ENCODE assay signal across 1 cellular context in the genomic region with DNA sequence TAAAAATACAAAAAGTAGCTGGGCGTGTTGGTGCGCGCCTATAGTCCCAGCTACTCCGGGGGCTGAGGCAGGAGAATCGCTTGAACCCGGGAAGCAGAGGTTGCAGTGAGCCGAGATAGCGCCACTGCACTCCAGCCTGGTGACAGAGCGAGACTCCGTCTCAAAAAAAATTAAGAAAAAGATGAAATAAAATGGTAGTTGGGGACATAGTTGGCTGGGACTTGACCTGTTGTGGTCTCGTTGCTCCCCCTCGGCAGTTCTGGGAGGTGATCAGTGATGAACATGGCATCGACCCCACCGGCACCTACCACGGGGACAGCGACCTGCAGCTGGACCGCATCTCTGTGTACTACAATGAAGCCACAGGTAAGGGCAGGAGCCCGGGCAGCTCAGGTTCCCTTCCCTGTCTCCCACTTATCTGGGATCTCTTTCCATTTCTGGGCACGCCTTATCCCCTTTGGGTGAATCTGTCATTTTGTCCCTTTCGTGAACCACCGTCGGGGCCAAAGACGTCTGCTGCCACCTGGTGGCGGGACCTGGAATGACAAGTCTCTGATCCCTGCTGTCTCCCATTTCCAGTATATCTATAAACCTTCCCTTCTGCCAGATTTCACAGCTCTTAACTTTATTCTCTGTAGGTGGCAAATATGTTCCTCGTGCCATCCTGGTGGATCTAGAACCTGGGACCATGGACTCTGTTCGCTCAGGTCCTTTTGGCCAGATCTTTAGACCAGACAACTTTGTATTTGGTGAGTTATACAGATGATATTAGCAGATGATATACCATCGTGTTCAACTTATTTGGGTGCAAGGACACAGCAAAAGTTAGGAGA.
TF ChIP-seq lines count a peak whose summit lies in the region.

No MANE protein-coding gene starts in this region.

TF ChIP-seq in HepG2, 621 proteins besides CTCF, POLR2A, EP300 and RAD21 (continued from another document and continues in another):
- no peak for TF ChIP-seq PCBP1 (IDR thresholded peaks at IDR 0.05; ENCODE audit: borderline replicate concordance, low read depth, low read length)
- no peak for TF ChIP-seq ZNF124 (CRISPR knock-in tag; IDR thresholded peaks at IDR 0.05)
- no peak for TF ChIP-seq ZNF619 (CRISPR knock-in tag; IDR thresholded peaks at IDR 0.05)
- TF ChIP-seq GLI4 (CRISPR knock-in tag; IDR thresholded peaks at IDR 0.05; ENCODE audit: borderline replicate concordance) = no peak
- TF ChIP-seq, protein P1, sequence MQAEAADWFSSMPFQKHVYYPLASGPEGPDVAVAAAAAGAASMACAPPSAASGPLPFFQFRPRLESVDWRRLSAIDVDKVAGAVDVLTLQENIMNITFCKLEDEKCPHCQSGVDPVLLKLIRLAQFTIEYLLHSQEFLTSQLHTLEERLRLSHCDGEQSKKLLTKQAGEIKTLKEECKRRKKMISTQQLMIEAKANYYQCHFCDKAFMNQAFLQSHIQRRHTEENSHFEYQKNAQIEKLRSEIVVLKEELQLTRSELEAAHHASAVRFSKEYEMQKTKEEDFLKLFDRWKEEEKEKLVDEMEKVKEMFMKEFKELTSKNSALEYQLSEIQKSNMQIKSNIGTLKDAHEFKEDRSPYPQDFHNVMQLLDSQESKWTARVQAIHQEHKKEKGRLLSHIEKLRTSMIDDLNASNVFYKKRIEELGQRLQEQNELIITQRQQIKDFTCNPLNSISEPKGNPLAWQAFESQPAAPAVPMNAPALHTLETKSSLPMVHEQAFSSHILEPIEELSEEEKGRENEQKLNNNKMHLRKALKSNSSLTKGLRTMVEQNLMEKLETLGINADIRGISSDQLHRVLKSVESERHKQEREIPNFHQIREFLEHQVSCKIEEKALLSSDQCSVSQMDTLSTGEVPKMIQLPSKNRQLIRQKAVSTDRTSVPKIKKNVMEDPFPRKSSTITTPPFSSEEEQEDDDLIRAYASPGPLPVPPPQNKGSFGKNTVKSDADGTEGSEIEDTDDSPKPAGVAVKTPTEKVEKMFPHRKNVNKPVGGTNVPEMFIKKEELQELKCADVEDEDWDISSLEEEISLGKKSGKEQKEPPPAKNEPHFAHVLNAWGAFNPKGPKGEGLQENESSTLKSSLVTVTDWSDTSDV (CRISPR knock-in tag; IDR thresholded peaks at IDR 0.05) = 0 out of 2 replicates have a peak, but pooled peaks have one; percentile 31
- TF ChIP-seq ZNF547 (CRISPR knock-in tag; IDR thresholded peaks at IDR 0.05) = no peak
- TF ChIP-seq PHF8 (CRISPR knock-in tag; IDR thresholded peaks at IDR 0.05) = no peak
- 0 out of 2 replicates have a peak, but pooled peaks have one; percentile 35 for TF ChIP-seq GFI1 (CRISPR knock-in tag; IDR thresholded peaks at IDR 0.05; ENCODE audit: borderline replicate concordance)
- TF ChIP-seq ATRX (CRISPR knock-in tag; IDR thresholded peaks at IDR 0.05; ENCODE audit: borderline replicate concordance) = no peak
- TF ChIP-seq KLF13 (CRISPR knock-in tag; IDR thresholded peaks at IDR 0.05) = no peak
- TF ChIP-seq ZNF383 (CRISPR knock-in tag; IDR thresholded peaks at IDR 0.05; ENCODE audit: borderline replicate concordance) = no peak
- TF ChIP-seq, protein P2, sequence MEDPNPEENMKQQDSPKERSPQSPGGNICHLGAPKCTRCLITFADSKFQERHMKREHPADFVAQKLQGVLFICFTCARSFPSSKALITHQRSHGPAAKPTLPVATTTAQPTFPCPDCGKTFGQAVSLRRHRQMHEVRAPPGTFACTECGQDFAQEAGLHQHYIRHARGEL (CRISPR knock-in tag; IDR thresholded peaks at IDR 0.05) = no peak
- TF ChIP-seq HNF4G (IDR thresholded peaks at IDR 0.05; ENCODE audit: borderline replicate concordance, low read depth, low read length) = no peak
- TF ChIP-seq HNF4G (CRISPR knock-in tag; IDR thresholded peaks at IDR 0.05; ENCODE audit: borderline replicate concordance, low read depth) = no peak
- TF ChIP-seq MBD4 (IDR thresholded peaks at IDR 0.05; ENCODE audit: borderline replicate concordance, low read length) = no peak; the same call in 1 of the 2 replicates
- TF ChIP-seq, protein P3, sequence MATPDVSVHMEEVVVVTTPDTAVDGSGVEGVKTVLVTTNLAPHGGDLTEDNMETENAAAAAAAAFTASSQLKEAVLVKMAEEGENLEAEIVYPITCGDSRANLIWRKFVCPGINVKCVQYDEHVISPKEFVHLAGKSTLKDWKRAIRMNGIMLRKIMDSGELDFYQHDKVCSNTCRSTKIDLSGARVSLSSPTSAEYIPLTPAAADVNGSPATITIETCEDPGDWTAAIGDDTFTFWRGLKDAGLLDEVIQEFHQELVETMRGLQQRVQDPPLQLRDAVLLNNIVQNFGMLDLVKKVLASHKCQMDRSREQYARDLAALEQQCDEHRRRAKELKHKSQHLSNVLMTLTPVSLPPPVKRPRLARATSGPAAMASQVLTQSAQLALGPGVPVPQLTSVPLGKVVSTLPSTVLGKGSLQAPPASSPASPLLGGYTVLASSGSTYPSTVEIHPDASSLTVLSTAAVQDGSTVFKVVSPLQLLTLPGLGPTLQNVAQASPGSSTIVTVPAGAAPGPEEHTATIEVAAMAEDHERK (CRISPR knock-in tag; IDR thresholded peaks at IDR 0.05; ENCODE audit: low read depth) = no peak
- TF ChIP-seq, protein P4, sequence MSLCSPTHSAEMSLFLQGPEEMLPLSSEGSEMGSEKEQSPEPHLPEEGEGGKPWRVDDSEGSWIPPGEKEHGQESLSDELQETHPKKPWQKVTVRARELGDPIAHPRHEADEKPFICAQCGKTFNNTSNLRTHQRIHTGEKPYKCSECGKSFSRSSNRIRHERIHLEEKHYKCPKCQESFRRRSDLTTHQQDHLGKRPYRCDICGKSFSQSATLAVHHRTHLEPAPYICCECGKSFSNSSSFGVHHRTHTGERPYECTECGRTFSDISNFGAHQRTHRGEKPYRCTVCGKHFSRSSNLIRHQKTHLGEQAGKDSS (CRISPR knock-in tag; IDR thresholded peaks at IDR 0.05; ENCODE audit: borderline replicate concordance, low read depth) = peak; percentile 57; the same call in 1 of the 2 replicates
- TF ChIP-seq ZSCAN12 (CRISPR knock-in tag; IDR thresholded peaks at IDR 0.05) = no peak
- no peak for TF ChIP-seq ZFP41 (CRISPR knock-in tag; IDR thresholded peaks at IDR 0.05; ENCODE audit: borderline replicate concordance)
- TF ChIP-seq IRF2 (CRISPR knock-in tag; IDR thresholded peaks at IDR 0.05) = peak; percentile 20; the same call in 1 of the 2 replicates
- peak; percentile 44; the same call in 1 of the 2 replicates for TF ChIP-seq KMT2A (CRISPR knock-in tag; IDR thresholded peaks at IDR 0.05)
- TF ChIP-seq ZNF329 (CRISPR knock-in tag; IDR thresholded peaks at IDR 0.05; ENCODE audit: low read depth) = no peak
- TF ChIP-seq, protein P5, sequence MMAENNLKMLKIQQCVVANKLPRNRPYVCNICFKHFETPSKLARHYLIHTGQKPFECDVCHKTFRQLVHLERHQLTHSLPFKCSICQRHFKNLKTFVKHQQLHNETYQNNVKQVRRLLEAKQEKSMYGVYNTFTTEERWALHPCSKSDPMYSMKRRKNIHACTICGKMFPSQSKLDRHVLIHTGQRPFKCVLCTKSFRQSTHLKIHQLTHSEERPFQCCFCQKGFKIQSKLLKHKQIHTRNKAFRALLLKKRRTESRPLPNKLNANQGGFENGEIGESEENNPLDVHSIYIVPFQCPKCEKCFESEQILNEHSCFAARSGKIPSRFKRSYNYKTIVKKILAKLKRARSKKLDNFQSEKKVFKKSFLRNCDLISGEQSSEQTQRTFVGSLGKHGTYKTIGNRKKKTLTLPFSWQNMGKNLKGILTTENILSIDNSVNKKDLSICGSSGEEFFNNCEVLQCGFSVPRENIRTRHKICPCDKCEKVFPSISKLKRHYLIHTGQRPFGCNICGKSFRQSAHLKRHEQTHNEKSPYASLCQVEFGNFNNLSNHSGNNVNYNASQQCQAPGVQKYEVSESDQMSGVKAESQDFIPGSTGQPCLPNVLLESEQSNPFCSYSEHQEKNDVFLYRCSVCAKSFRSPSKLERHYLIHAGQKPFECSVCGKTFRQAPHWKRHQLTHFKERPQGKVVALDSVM (CRISPR knock-in tag; IDR thresholded peaks at IDR 0.05) = peak; percentile 26; the same call in 1 of the 2 replicates
- TF ChIP-seq, protein P6, sequence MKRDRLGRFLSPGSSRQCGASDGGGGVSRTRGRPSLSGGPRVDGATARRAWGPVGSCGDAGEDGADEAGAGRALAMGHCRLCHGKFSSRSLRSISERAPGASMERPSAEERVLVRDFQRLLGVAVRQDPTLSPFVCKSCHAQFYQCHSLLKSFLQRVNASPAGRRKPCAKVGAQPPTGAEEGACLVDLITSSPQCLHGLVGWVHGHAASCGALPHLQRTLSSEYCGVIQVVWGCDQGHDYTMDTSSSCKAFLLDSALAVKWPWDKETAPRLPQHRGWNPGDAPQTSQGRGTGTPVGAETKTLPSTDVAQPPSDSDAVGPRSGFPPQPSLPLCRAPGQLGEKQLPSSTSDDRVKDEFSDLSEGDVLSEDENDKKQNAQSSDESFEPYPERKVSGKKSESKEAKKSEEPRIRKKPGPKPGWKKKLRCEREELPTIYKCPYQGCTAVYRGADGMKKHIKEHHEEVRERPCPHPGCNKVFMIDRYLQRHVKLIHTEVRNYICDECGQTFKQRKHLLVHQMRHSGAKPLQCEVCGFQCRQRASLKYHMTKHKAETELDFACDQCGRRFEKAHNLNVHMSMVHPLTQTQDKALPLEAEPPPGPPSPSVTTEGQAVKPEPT (CRISPR knock-in tag; IDR thresholded peaks at IDR 0.05; ENCODE audit: low read depth) = no peak; the same call in 1 of the 2 replicates
- no peak for TF ChIP-seq ZNF569 (CRISPR knock-in tag; IDR thresholded peaks at IDR 0.05; ENCODE audit: borderline replicate concordance)
- peak; percentile 35; the same call in 1 of the 2 replicates for TF ChIP-seq BHLHE40 (IDR thresholded peaks at IDR 0.05; ENCODE audit: low read length)
- no peak for TF ChIP-seq WIZ (CRISPR knock-in tag; IDR thresholded peaks at IDR 0.05)
- TF ChIP-seq, protein P7, sequence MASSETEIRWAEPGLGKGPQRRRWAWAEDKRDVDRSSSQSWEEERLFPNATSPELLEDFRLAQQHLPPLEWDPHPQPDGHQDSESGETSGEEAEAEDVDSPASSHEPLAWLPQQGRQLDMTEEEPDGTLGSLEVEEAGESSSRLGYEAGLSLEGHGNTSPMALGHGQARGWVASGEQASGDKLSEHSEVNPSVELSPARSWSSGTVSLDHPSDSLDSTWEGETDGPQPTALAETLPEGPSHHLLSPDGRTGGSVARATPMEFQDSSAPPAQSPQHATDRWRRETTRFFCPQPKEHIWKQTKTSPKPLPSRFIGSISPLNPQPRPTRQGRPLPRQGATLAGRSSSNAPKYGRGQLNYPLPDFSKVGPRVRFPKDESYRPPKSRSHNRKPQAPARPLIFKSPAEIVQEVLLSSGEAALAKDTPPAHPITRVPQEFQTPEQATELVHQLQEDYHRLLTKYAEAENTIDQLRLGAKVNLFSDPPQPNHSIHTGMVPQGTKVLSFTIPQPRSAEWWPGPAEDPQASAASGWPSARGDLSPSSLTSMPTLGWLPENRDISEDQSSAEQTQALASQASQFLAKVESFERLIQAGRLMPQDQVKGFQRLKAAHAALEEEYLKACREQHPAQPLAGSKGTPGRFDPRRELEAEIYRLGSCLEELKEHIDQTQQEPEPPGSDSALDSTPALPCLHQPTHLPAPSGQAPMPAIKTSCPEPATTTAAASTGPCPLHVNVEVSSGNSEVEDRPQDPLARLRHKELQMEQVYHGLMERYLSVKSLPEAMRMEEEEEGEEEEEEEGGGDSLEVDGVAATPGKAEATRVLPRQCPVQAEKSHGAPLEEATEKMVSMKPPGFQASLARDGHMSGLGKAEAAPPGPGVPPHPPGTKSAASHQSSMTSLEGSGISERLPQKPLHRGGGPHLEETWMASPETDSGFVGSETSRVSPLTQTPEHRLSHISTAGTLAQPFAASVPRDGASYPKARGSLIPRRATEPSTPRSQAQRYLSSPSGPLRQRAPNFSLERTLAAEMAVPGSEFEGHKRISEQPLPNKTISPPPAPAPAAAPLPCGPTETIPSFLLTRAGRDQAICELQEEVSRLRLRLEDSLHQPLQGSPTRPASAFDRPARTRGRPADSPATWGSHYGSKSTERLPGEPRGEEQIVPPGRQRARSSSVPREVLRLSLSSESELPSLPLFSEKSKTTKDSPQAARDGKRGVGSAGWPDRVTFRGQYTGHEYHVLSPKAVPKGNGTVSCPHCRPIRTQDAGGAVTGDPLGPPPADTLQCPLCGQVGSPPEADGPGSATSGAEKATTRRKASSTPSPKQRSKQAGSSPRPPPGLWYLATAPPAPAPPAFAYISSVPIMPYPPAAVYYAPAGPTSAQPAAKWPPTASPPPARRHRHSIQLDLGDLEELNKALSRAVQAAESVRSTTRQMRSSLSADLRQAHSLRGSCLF (CRISPR knock-in tag; IDR thresholded peaks at IDR 0.05; ENCODE audit: borderline replicate concordance) = no peak
- no peak for TF ChIP-seq ZNF556 (CRISPR knock-in tag; IDR thresholded peaks at IDR 0.05; ENCODE audit: borderline replicate concordance)
- TF ChIP-seq, protein P8, sequence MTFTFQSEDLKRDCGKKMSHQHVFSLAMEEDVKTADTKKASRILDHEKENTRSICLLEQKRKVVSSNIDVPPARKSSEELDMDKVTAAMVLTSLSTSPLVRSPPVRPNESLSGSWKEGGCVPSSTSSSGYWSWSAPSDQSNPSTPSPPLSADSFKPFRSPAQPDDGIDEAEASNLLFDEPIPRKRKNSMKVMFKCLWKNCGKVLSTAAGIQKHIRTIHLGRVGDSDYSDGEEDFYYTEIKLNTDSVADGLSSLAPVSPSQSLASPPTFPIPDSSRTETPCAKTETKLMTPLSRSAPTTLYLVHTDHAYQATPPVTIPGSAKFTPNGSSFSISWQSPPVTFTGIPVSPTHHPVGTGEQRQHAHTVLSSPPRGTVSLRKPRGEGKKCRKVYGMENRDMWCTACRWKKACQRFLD (CRISPR knock-in tag; IDR thresholded peaks at IDR 0.05; ENCODE audit: borderline replicate concordance) = no peak
- no peak for TF ChIP-seq ZNF724P (CRISPR knock-in tag; IDR thresholded peaks at IDR 0.05; ENCODE audit: borderline replicate concordance)
- TF ChIP-seq HES4 (CRISPR knock-in tag; IDR thresholded peaks at IDR 0.05; ENCODE audit: borderline replicate concordance) = no peak
- TF ChIP-seq ZKSCAN8 (CRISPR knock-in tag; IDR thresholded peaks at IDR 0.05; ENCODE audit: borderline replicate concordance) = no peak; the same call in 1 of the 2 replicates
- TF ChIP-seq, protein P9, sequence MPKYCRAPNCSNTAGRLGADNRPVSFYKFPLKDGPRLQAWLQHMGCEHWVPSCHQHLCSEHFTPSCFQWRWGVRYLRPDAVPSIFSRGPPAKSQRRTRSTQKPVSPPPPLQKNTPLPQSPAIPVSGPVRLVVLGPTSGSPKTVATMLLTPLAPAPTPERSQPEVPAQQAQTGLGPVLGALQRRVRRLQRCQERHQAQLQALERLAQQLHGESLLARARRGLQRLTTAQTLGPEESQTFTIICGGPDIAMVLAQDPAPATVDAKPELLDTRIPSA (CRISPR knock-in tag; IDR thresholded peaks at IDR 0.05; ENCODE audit: borderline replicate concordance) = no peak
- TF ChIP-seq ZNF180 (CRISPR knock-in tag; IDR thresholded peaks at IDR 0.05; ENCODE audit: borderline replicate concordance, low read depth) = no peak
- TF ChIP-seq SSRP1 (CRISPR knock-in tag; IDR thresholded peaks at IDR 0.05) = no peak
- no peak for TF ChIP-seq ZKSCAN5 (CRISPR knock-in tag; IDR thresholded peaks at IDR 0.05)
- 0 out of 2 replicates have a peak, but pooled peaks have one; percentile 43 for TF ChIP-seq ZSCAN31 (CRISPR knock-in tag; IDR thresholded peaks at IDR 0.05; ENCODE audit: low read depth)
- TF ChIP-seq MLLT10 (CRISPR knock-in tag; IDR thresholded peaks at IDR 0.05) = no peak
- TF ChIP-seq ZNF121 (CRISPR knock-in tag; IDR thresholded peaks at IDR 0.05) = no peak
- TF ChIP-seq, protein P10, sequence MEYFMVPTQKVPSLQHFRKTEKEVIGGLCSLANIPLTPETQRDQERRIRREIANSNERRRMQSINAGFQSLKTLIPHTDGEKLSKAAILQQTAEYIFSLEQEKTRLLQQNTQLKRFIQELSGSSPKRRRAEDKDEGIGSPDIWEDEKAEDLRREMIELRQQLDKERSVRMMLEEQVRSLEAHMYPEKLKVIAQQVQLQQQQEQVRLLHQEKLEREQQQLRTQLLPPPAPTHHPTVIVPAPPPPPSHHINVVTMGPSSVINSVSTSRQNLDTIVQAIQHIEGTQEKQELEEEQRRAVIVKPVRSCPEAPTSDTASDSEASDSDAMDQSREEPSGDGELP (IDR thresholded peaks at IDR 0.05; ENCODE audit: borderline replicate concordance, low read depth) = no peak
- no peak for TF ChIP-seq ZNF780A (CRISPR knock-in tag; IDR thresholded peaks at IDR 0.05)
- TF ChIP-seq ZSCAN25 (CRISPR knock-in tag; IDR thresholded peaks at IDR 0.05) = no peak
